15 cellular contexts compared by ENCODE assay signal in the genomic region with DNA sequence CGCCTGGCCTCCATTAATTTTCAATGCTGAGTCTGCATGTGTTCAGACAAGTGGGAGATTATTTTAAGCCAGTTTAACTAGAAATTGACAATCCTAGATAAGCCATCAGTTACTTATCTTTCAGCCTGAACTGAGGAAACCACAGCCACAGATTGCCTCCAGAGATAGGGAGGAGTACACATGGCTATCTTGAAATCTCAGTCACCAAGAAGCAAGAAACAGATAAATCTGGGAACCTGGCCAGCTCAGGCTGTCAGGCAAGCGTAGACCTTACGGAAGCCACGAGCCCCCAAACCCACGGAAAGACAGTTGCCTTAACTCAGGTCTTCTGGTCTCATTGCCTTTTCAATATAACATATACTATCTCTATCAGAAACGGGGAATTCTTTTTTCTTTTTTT. TPM values are rescaled to one million over a fixed set of nuclear protein-coding genes. Genes with fewer than 3 reads are reported as not detected.
A peak's percentile ranks its signal among the peaks of the same experiment; 100 is the strongest.
DNase-seq lines count a peak whose midpoint lies in the region; ATAC-seq, FAIRE-seq and TF ChIP-seq lines count a peak whose summit lies in the region.
"Had no signal": no experiment of that assay in that cellular context is flagged by ENCODE, and none has a peak within 500 bp of the region (broad histone marks: within the 10 kb centered on the region; RNA-seq: fewer than 3 reads in every experiment).

No MANE protein-coding gene starts in this region.

- H4K20me1 ChIP-seq in endothelial cell of umbilical vein (replicated peaks; ENCODE audit: control insufficient read depth, extremely low read depth, insufficient read depth, low read length), result no peaks in the 10 kb centered on the region

- peak overlapping the region; percentile 87 for H3K4me3 Mint-ChIP-seq in CD4-positive, alpha-beta T cell

- H3K27ac Mint-ChIP-seq in CD4-positive, alpha-beta T cell, result peak overlapping the region; percentile 81

- no peak for TF ChIP-seq CTCF in CD4-positive, alpha-beta T cell (IDR thresholded peaks at IDR 0.05)
- TF ChIP-seq CTCF in NB4 (IDR thresholded peaks at IDR 0.05; ENCODE audit: low read depth, low read length) (no peak), endothelial cell of umbilical vein (IDR thresholded peaks at IDR 0.05; ENCODE audit: extremely low read depth in 1 of 2, insufficient read depth in 1 of 2, low read depth in 1 of 2, low read length in 2 of 2) (no peak)

- H3K9me3 ChIP-seq in CD4-positive, alpha-beta T cell (ENCODE audit: control insufficient read depth, low read length), result no peaks in the 10 kb centered on the region
- H3K9me3 ChIP-seq in endothelial cell of umbilical vein (replicated peaks; ENCODE audit: control insufficient read depth, insufficient read depth, low read length), result no peaks in the 10 kb centered on the region
- H3K9me3 ChIP-seq: gastrocnemius medialis, lower lobe of right lung, vagina had no signal

- no peaks in the 10 kb centered on the region for H3K27me3 ChIP-seq in CD4-positive, alpha-beta T cell (ENCODE audit: control insufficient read depth, insufficient read depth, low read length)
- no peaks in the 10 kb centered on the region for H3K27me3 ChIP-seq in endothelial cell of umbilical vein (ENCODE audit: control insufficient read depth in 2 of 2, insufficient read depth in 2 of 2, low read length in 2 of 2)
- H3K27me3 ChIP-seq: gastrocnemius medialis, vagina had no signal

- no peaks in the 10 kb centered on the region for H3K9me3 Mint-ChIP-seq in CD4-positive, alpha-beta T cell

- peaks cover 45% of the 10 kb centered on the region for H3K4me1 Mint-ChIP-seq in CD4-positive, alpha-beta T cell (ENCODE audit: low read depth)

- H3K4me2 ChIP-seq in endothelial cell of umbilical vein (ENCODE audit: insufficient read depth, low read length), result no peak overlapping the region

- H3K9me1 ChIP-seq in endothelial cell of umbilical vein (replicated peaks; ENCODE audit: control insufficient read depth, extremely low read depth, insufficient read depth, low read length), result no peaks in the 10 kb centered on the region

- dilution Hi-C loops in endothelial cell of umbilical vein (cut with MboI; ENCODE audit: extremely low pct_ligation_motif_present, low sequenced_read_pairs), result no loop called here

- POLR2A ChIA-PET in CD4-positive, alpha-beta T cell (lab: Charles Lee), result interaction anchor here (1.0 kb wide), 1 partner anchor 1039 kb away, joined by 3 read pairs; the partner anchor contains the start of genes KARS1 and TERF2IP
- POLR2A ChIA-PET in endothelial cell of umbilical vein (lab: Charles Lee), result no interaction called here

- H3K36me3 Mint-ChIP-seq in CD4-positive, alpha-beta T cell (ENCODE audit: low read depth), result peaks cover 19% of the 10 kb centered on the region

- FAIRE-seq in endothelial cell of umbilical vein (lab: Jason Lieb, UNC), result no peak
- FAIRE-seq: GM12891 had no signal

- H3K79me2 ChIP-seq in endothelial cell of umbilical vein (ENCODE audit: control insufficient read depth, insufficient read depth, low read length), result peaks cover 28% of the 10 kb centered on the region

- H3K9ac ChIP-seq in endothelial cell of umbilical vein (replicated peaks; ENCODE audit: extremely low read depth, insufficient read depth, low read length), result no peak overlapping the region

- H3K27me3 Mint-ChIP-seq in CD4-positive, alpha-beta T cell, result no peaks in the 10 kb centered on the region

- intact Hi-C loops in CD4-positive, alpha-beta T cell (cut with DNase I, micrococcal nuclease), result loop anchor here (5.0 to 10.0 kb wide), 3 partner anchors 244 to 1944 kb away; partner anchors contain the start of gene PSMD7 (in 2 of the 2)
- intact Hi-C loops in endothelial cell of umbilical vein (cut with micrococcal nuclease), result loop anchor here (5.0 kb wide), 2 partner anchors 107 to 312 kb away; partner anchors contain the start of gene PSMD7

- H3K4me3 ChIP-seq in NB4 (ENCODE audit: low read depth, low read length) (no peak overlapping the region), endothelial cell of umbilical vein (replicated peaks in 1 of 3; ENCODE audit: insufficient read depth in 1 of 3, low read depth in 1 of 3, low read length in 3 of 3) (no peak overlapping the region)
- H3K4me3 ChIP-seq: gastrocnemius medialis, lower lobe of right lung, vagina had no signal

- ATAC-seq in CD4-positive, alpha-beta T cell (ENCODE audit: poor library complexity), result peak; percentile 30
- ATAC-seq in HG02885 (IDR thresholded peaks at IDR 0.05; ENCODE audit: poor library complexity, unreplicated experiment) (no peak), HG03159 (IDR thresholded peaks at IDR 0.05; ENCODE audit: unreplicated experiment) (no peak)
- ATAC-seq: gastrocnemius medialis, lower lobe of right lung, PC-3 had no signal

- CTCF ChIA-PET in CD4-positive, alpha-beta T cell (lab: Charles Lee), result interaction anchor here (1.3 kb wide), 1 partner anchor 14 kb away, joined by 8 read pairs; no protein-coding TSS in a partner anchor
- CTCF ChIA-PET in endothelial cell of umbilical vein (lab: Charles Lee), result no interaction called here

- H3K4me1 ChIP-seq in endothelial cell of umbilical vein (ENCODE audit: control insufficient read depth, extremely low read depth, insufficient read depth, low read length), result peaks cover 21% of the 10 kb centered on the region

- TF ChIP-seq POLR2A in NB4 (IDR thresholded peaks at IDR 0.05; ENCODE audit: extremely low read depth, insufficient read length), result no peak
- no peak for TF ChIP-seq POLR2A in endothelial cell of umbilical vein (IDR thresholded peaks at IDR 0.05; ENCODE audit: low read depth, low read length)

- no peaks in the 10 kb centered on the region for H3K36me3 ChIP-seq in endothelial cell of umbilical vein (ENCODE audit: control insufficient read depth in 2 of 2, extremely low read depth in 1 of 2, insufficient read depth in 2 of 2, low read length in 2 of 2)
- H3K36me3 ChIP-seq: gastrocnemius medialis, lower lobe of right lung, vagina had no signal

- no TSS peak for BruUV-seq in endothelial cell of umbilical vein (replicated peaks; lab: Mats Ljungman, UMichigan)

- peak in 9 of 10 experiments; percentile 15 to 68 (median 34) for DNase-seq in CD4-positive, alpha-beta T cell
- DNase-seq in NB4 (ENCODE audit: low read depth), result peak; percentile 54
- DNase-seq in activated CD8-positive, alpha-beta memory T cell treated with anti-CD3 and anti-CD28 coated beads, Interleukin-2, amount 50 U/mL, for 1 hour (ENCODE audit: extremely low read depth), result peak; percentile 30
- no peak for DNase-seq in endothelial cell of umbilical vein (ENCODE audit: low read depth, low spot score)
- no peak for DNase-seq in Ammon's horn (ENCODE audit: low spot score)
- DNase-seq in superior temporal gyrus (ENCODE audit: extremely low spot score), result no peak
- DNase-seq: gastrocnemius medialis, lower lobe of right lung, PC-3, posterior cingulate gyrus had no signal

- no peak overlapping the region for H3K27ac ChIP-seq in CD4-positive, alpha-beta T cell (ENCODE audit: low read depth, low read length)
- H3K27ac ChIP-seq in endothelial cell of umbilical vein (ENCODE audit: insufficient read depth, low read depth, low read length), result no peak overlapping the region
- H3K27ac ChIP-seq: HL-60, lower lobe of right lung had no signal

- H2AFZ ChIP-seq in endothelial cell of umbilical vein (ENCODE audit: low read depth, low read length), result no peak overlapping the region

TF ChIP-seq in endothelial cell of umbilical vein, 7 proteins besides CTCF, POLR2A, EP300 and RAD21:
- TF ChIP-seq EZH2 (IDR thresholded peaks at IDR 0.05; ENCODE audit: borderline replicate concordance, low read depth, low read length, severe bottlenecking) (no peak), MYC (IDR thresholded peaks at IDR 0.05; ENCODE audit: low read depth, low read length) (no peak), POLR2AphosphoS5 (IDR thresholded peaks at IDR 0.05; ENCODE audit: insufficient read depth, low read depth, low read length) (no peak), JUN (IDR thresholded peaks at IDR 0.05; ENCODE audit: borderline replicate concordance, insufficient read depth, insufficient read length, low read depth) (no peak), GATA2 (IDR thresholded peaks at IDR 0.05; ENCODE audit: insufficient read depth, insufficient read length, low read depth, low read length) (peak; percentile 30)
- TF ChIP-seq, protein P1, sequence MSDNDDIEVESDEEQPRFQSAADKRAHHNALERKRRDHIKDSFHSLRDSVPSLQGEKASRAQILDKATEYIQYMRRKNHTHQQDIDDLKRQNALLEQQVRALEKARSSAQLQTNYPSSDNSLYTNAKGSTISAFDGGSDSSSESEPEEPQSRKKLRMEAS (IDR thresholded peaks at IDR 0.05; ENCODE audit: insufficient read depth, insufficient read length), result no peak

RNA-seq across cellular contexts. Expression of gene GLG1, which starts 2.0 kb away (rescaled TPM):
- total RNA-seq in CD4-positive, alpha-beta T cell, result 100 to 1,000 TPM; 110 to 114 TPM
- 150 and 165 TPM in 2 replicates for total RNA-seq in endothelial cell of umbilical vein
- polyA plus RNA-seq in endothelial cell of umbilical vein, result 72.9 and 86.3 TPM in 2 replicates
- polyA plus RNA-seq in endothelial cell of umbilical vein (2011; cell fraction: cytosol; rRNA removed), result 93.4 and 103 TPM in 2 replicates
- 115 and 146 TPM in 2 replicates for polyA plus RNA-seq in endothelial cell of umbilical vein (2011; cell fraction: nucleus; rRNA removed)
- polyA plus RNA-seq in endothelial cell of umbilical vein (2012), result 132 and 142 TPM in 2 replicates
- 214 and 233 TPM in 2 replicates for polyA minus RNA-seq in endothelial cell of umbilical vein
- 28.1 TPM for polyA minus RNA-seq in endothelial cell of umbilical vein (2011; cell fraction: cytosol; rRNA and poly(A)+ RNA removed)
- 98.2 and 141 TPM in 2 replicates for polyA minus RNA-seq in endothelial cell of umbilical vein (2011; cell fraction: nucleus; rRNA and poly(A)+ RNA removed)

RNA-seq across cellular contexts. Expression of gene RFWD3, which starts 57.7 kb away (rescaled TPM):
- 10 to 100 TPM; 44.9 to 47.0 TPM for total RNA-seq in CD4-positive, alpha-beta T cell
- 47.6 and 51.6 TPM in 2 replicates for total RNA-seq in endothelial cell of umbilical vein
- polyA plus RNA-seq in endothelial cell of umbilical vein, result 27.3 and 27.8 TPM in 2 replicates
- 19.8 and 21.5 TPM in 2 replicates for polyA plus RNA-seq in endothelial cell of umbilical vein (2011; cell fraction: cytosol; rRNA removed)
- polyA plus RNA-seq in endothelial cell of umbilical vein (2011; cell fraction: nucleus; rRNA removed), result 34.8 and 34.9 TPM in 2 replicates
- polyA plus RNA-seq in endothelial cell of umbilical vein (2012), result 21.4 and 26.4 TPM in 2 replicates
- polyA minus RNA-seq in endothelial cell of umbilical vein, result 90.0 and 94.4 TPM in 2 replicates
- 59.3 TPM for polyA minus RNA-seq in endothelial cell of umbilical vein (2011; cell fraction: cytosol; rRNA and poly(A)+ RNA removed)
- 44.5 and 67.4 TPM in 2 replicates for polyA minus RNA-seq in endothelial cell of umbilical vein (2011; cell fraction: nucleus; rRNA and poly(A)+ RNA removed)

Comparison
In these comparisons a context has a peak if more than half of its experiments do, and no peak if none do; other contexts are left out.
1. DNase-seq: peak in CD4-positive, alpha-beta T cell (9 of 10), NB4 (single experiment) and activated CD8-positive, alpha-beta memory T cell treated with anti-CD3 and anti-CD28 coated beads, Interleukin-2, amount 50 U/mL, for 1 hour (single experiment); none in endothelial cell of umbilical vein (single experiment), Ammon's horn (single experiment) and superior temporal gyrus (single experiment).